ENCODE assay signal across 38 cellular contexts in genomic region chr10:117324367-117324766, GRCh38.
"Had no signal": no experiment of that assay in that cellular context is flagged by ENCODE, and none has a peak within 500 bp of the region (broad histone marks: within the 10 kb centered on the region; RNA-seq: fewer than 3 reads in every experiment).

No MANE protein-coding gene starts in this region.

- H3K9me3 ChIP-seq: adrenal gland, ascending aorta, body of pancreas, breast epithelium had no signal

- DNase-seq: activated effector memory CD4-positive, alpha-beta T cell treated with Interleukin-2 at 50 U/mL for 16 hours; activated gamma-delta T cell; activated gamma-delta T cell treated with Interleukin-2 at 50 U/mL for 16 hours; activated naive CD4-positive, alpha-beta T cell; activated naive CD4-positive, alpha-beta T cell treated with anti-CD3 and anti-CD28 coated beads for 36 hours; activated naive CD4-positive, alpha-beta T cell treated with anti-CD3 and anti-CD28 coated beads, Interleukin-2, amount 10 ng/mL, durations not matched to agents 7 days and 5 days; activated naive CD4-positive, alpha-beta T cell treated with anti-CD3 and anti-CD28 coated beads, Interleukin-2, amount 50 U/mL, for 16 hours; activated naive CD4-positive, alpha-beta T cell treated with Interleukin-2 at 50 U/mL for 16 hours; activated naive CD8-positive, alpha-beta T cell treated with anti-CD3 and anti-CD28 coated beads for 36 hours; activated naive CD8-positive, alpha-beta T cell treated with anti-CD3 and anti-CD28 coated beads, Interleukin-2, amount 10 ng/mL, durations not matched to agents 7 days and 5 days; activated naive CD8-positive, alpha-beta T cell treated with anti-CD3 and anti-CD28 coated beads, Interleukin-2, amount 50 U/mL, for 24 hours; activated T-cell treated with anti-CD3 and anti-CD28 coated beads, Interleukin-2, amount 50 U/mL, for 1 hour; activated T-cell treated with anti-CD3 and anti-CD28 coated beads, Interleukin-2, amount 50 U/mL, for 24 hours; activated T-cell treated with anti-CD3 and anti-CD28 coated beads, Interleukin-2, amount 50 U/mL, for 4 hours; activated T-cell treated with anti-CD3 and anti-CD28 coated beads, Interleukin-2, amount 50 U/mL, for 48 hours; adrenal gland; amniotic stem cell; amygdala; anterior cingulate cortex; aorta; body of pancreas; brain microvascular endothelial cell; caudate nucleus; central memory CD4-positive, alpha-beta T cell; cerebellar nuclear complex had no signal

- H3K4me1 ChIP-seq: adrenal gland, ascending aorta, breast epithelium had no signal

- H3K36me3 ChIP-seq: adrenal gland, ascending aorta, brain microvascular endothelial cell, breast epithelium, cardiac muscle cell had no signal

- ATAC-seq: activated naive CD4-positive, alpha-beta T cell treated with anti-CD3 and anti-CD28 coated beads, Interleukin-2, amount 50 U/mL, for 72 hours; activated naive CD8-positive, alpha-beta T cell treated with anti-CD3 and anti-CD28 coated beads, Interleukin-2, amount 50 U/mL, for 24 hours; activated T-cell treated with anti-CD3 and anti-CD28 coated beads, Interleukin-2, amount 50 U/mL, for 4 hours; activated T-helper 17 cell treated with anti-CD3 and anti-CD28 coated beads, Interleukin-2, amount 50 U/mL, for 72 hours; body of pancreas had no signal

- H3K9me3 Mint-ChIP-seq: activated naive CD4-positive, alpha-beta T cell treated with anti-CD3 and anti-CD28 coated beads for 36 hours; activated naive CD4-positive, alpha-beta T cell treated with anti-CD3 and anti-CD28 coated beads, Interleukin-2, amount 10 ng/mL, durations not matched to agents 7 days and 5 days; activated naive CD4-positive, alpha-beta T cell treated with anti-CD3 and anti-CD28 coated beads, Interleukin-2, amount 50 U/mL, for 24 hours; activated naive CD4-positive, alpha-beta T cell treated with anti-CD3 and anti-CD28 coated beads, Interleukin-2, amount 50 U/mL, for 72 hours; activated naive CD8-positive, alpha-beta T cell treated with anti-CD3 and anti-CD28 coated beads, Interleukin-2, amount 50 U/mL, for 24 hours; activated T-cell treated with anti-CD3 and anti-CD28 coated beads, Interleukin-2, amount 50 U/mL, for 24 hours; activated T-cell treated with anti-CD3 and anti-CD28 coated beads, Interleukin-2, amount 50 U/mL, for 4 hours; activated T-helper 1 cell treated with anti-CD3 and anti-CD28 coated beads, Interleukin-12 subunit alpha, Interleukin-12 subunit beta, Interleukin-2, Interleukin-4 antibody, amounts not matched to agents 30 ng/mL and 10 ng/mL and 1 ng/mL, durations not matched to agents 14 hours and 24 hours and 36 hours; activated T-helper 17 cell treated with anti-CD3 and anti-CD28 coated beads, Interleukin-2, amount 50 U/mL, for 72 hours; activated T-helper 2 cell treated with anti-CD3 and anti-CD28 coated beads, Interferon-gamma antibody, Interleukin-2, Interleukin-4, amounts not matched to agents 10 μg/mL and 5 μg/mL and 100 μg/mL, durations not matched to agents 14 hours and 24 hours and 36 hours; central memory CD8-positive, alpha-beta T cell had no signal

- H3K27me3 Mint-ChIP-seq: activated naive CD4-positive, alpha-beta T cell treated with anti-CD3 and anti-CD28 coated beads, Interleukin-2, amount 10 ng/mL, durations not matched to agents 7 days and 5 days; activated naive CD4-positive, alpha-beta T cell treated with anti-CD3 and anti-CD28 coated beads, Interleukin-2, amount 50 U/mL, for 24 hours; activated naive CD8-positive, alpha-beta T cell; activated naive CD8-positive, alpha-beta T cell treated with anti-CD3 and anti-CD28 coated beads for 36 hours; activated naive CD8-positive, alpha-beta T cell treated with anti-CD3 and anti-CD28 coated beads, Interleukin-2, amount 10 ng/mL, durations not matched to agents 7 days and 5 days; activated naive CD8-positive, alpha-beta T cell treated with anti-CD3 and anti-CD28 coated beads, Interleukin-2, amount 50 U/mL, for 24 hours; activated T-cell treated with anti-CD3 and anti-CD28 coated beads, Interleukin-2, amount 50 U/mL, for 24 hours; activated T-helper 17 cell treated with anti-CD3 and anti-CD28 coated beads, Interleukin-2, amount 50 U/mL, for 72 hours; brain; central memory CD8-positive, alpha-beta T cell had no signal

- H3K4me3 Mint-ChIP-seq: activated naive CD4-positive, alpha-beta T cell treated with anti-CD3 and anti-CD28 coated beads for 36 hours; activated naive CD4-positive, alpha-beta T cell treated with anti-CD3 and anti-CD28 coated beads, Interleukin-2, amount 10 ng/mL, durations not matched to agents 7 days and 5 days; activated naive CD4-positive, alpha-beta T cell treated with anti-CD3 and anti-CD28 coated beads, Interleukin-2, amount 50 U/mL, for 24 hours; activated naive CD8-positive, alpha-beta T cell; activated naive CD8-positive, alpha-beta T cell treated with anti-CD3 and anti-CD28 coated beads for 36 hours; activated naive CD8-positive, alpha-beta T cell treated with anti-CD3 and anti-CD28 coated beads, Interleukin-2, amount 10 ng/mL, durations not matched to agents 7 days and 5 days; activated naive CD8-positive, alpha-beta T cell treated with anti-CD3 and anti-CD28 coated beads, Interleukin-2, amount 50 U/mL, for 24 hours; activated T-cell treated with anti-CD3 and anti-CD28 coated beads, Interleukin-2, amount 50 U/mL, for 24 hours; activated T-cell treated with anti-CD3 and anti-CD28 coated beads, Interleukin-2, amount 50 U/mL, for 4 hours; activated T-helper 1 cell treated with anti-CD3 and anti-CD28 coated beads, Interleukin-12 subunit alpha, Interleukin-12 subunit beta, Interleukin-2, Interleukin-4 antibody, amounts not matched to agents 30 ng/mL and 10 ng/mL and 1 ng/mL, durations not matched to agents 14 hours and 24 hours and 36 hours; activated T-helper 17 cell treated with anti-CD3 and anti-CD28 coated beads, Interleukin-2, amount 50 U/mL, for 72 hours; brain; central memory CD8-positive, alpha-beta T cell had no signal

- H3K27ac Mint-ChIP-seq: activated naive CD4-positive, alpha-beta T cell treated with anti-CD3 and anti-CD28 coated beads for 36 hours; activated naive CD4-positive, alpha-beta T cell treated with anti-CD3 and anti-CD28 coated beads, Interleukin-2, amount 10 ng/mL, durations not matched to agents 7 days and 5 days; activated naive CD4-positive, alpha-beta T cell treated with anti-CD3 and anti-CD28 coated beads, Interleukin-2, amount 50 U/mL, for 24 hours; activated naive CD4-positive, alpha-beta T cell treated with anti-CD3 and anti-CD28 coated beads, Interleukin-2, amount 50 U/mL, for 72 hours; activated naive CD8-positive, alpha-beta T cell; activated naive CD8-positive, alpha-beta T cell treated with anti-CD3 and anti-CD28 coated beads for 36 hours; activated naive CD8-positive, alpha-beta T cell treated with anti-CD3 and anti-CD28 coated beads, Interleukin-2, amount 10 ng/mL, durations not matched to agents 7 days and 5 days; activated naive CD8-positive, alpha-beta T cell treated with anti-CD3 and anti-CD28 coated beads, Interleukin-2, amount 50 U/mL, for 24 hours; activated T-cell treated with anti-CD3 and anti-CD28 coated beads, Interleukin-2, amount 50 U/mL, for 24 hours; activated T-helper 1 cell treated with anti-CD3 and anti-CD28 coated beads, Interleukin-12 subunit alpha, Interleukin-12 subunit beta, Interleukin-2, Interleukin-4 antibody, amounts not matched to agents 30 ng/mL and 10 ng/mL and 1 ng/mL, durations not matched to agents 14 hours and 24 hours and 36 hours; activated T-helper 17 cell treated with anti-CD3 and anti-CD28 coated beads, Interleukin-2, amount 50 U/mL, for 72 hours; activated T-helper 2 cell treated with anti-CD3 and anti-CD28 coated beads, Interferon-gamma antibody, Interleukin-2, Interleukin-4, amounts not matched to agents 10 μg/mL and 5 μg/mL and 100 μg/mL, durations not matched to agents 14 hours and 24 hours and 36 hours; brain had no signal

- H3K4me1 Mint-ChIP-seq: activated naive CD4-positive, alpha-beta T cell treated with anti-CD3 and anti-CD28 coated beads, Interleukin-2, amount 10 ng/mL, durations not matched to agents 7 days and 5 days; activated naive CD8-positive, alpha-beta T cell treated with anti-CD3 and anti-CD28 coated beads, Interleukin-2, amount 10 ng/mL, durations not matched to agents 7 days and 5 days; activated T-helper 17 cell treated with anti-CD3 and anti-CD28 coated beads, Interleukin-2, amount 50 U/mL, for 72 hours had no signal

- FAIRE-seq: astrocyte, bronchial epithelial cell had no signal

- H3K4me3 ChIP-seq: adrenal gland, ascending aorta, body of pancreas, breast epithelium, cardiac muscle cell had no signal

- H3K27ac ChIP-seq: adrenal gland, ascending aorta, body of pancreas, brain microvascular endothelial cell, breast epithelium, cardiac muscle cell had no signal

- H3K27me3 ChIP-seq: adrenal gland, ascending aorta, body of pancreas, brain microvascular endothelial cell, breast epithelium, cardiac muscle cell had no signal
